In the genomic region with DNA sequence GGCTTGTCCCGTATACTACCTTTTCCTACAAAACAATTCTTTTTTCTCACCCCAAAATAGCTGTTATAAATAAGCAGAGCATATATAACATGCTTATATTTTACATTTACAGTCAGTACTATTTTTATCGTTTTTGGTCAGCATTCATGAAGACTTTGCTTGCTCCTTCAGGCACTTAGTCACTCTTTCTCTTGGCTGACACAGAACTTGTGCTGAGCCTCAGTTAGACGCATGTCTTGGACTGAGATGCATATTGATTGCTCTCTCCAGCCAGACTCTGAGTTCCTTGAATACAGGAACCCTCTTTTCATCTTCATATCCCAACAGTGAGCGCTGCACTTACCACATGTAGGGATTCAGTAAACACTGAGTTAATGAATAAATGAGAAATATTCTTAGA, we compare ENCODE assay signal across 19 cellular contexts.
A peak's percentile ranks its signal among the peaks of the same experiment; 100 is the strongest.
DNase-seq lines count a peak whose midpoint lies in the region; ATAC-seq and TF ChIP-seq lines count a peak whose summit lies in the region.
"Had no signal": no experiment of that assay in that cellular context is flagged by ENCODE, and none has a peak within 500 bp of the region (broad histone marks: within the 10 kb centered on the region; RNA-seq: fewer than 3 reads in every experiment).

No MANE protein-coding gene starts in this region.

- CTCF ChIA-PET in IMR-90 (lab: Yijun Ruan, JAX) (no interaction called here), GM10248 (lab: Yijun Ruan, JAX) (interaction anchor here (1.2 to 1.8 kb wide), 3 partner anchors 8 to 284 kb away, joined by 4 to 7 read pairs (median 4); no protein-coding TSS in a partner anchor)

- no CpG with 5 or more reads among the region's 4 CpGs for WGBS in IMR-90 (ENCODE audit: extremely low coverage in 2 of 2, insufficient read length in 1 of 2), 2 experiments

- intact Hi-C loops in IMR-90 (cut with micrococcal nuclease) = no loop called here

- no peak for TF ChIP-seq POLR2A in IMR-90 (IDR thresholded peaks at IDR 0.05; ENCODE audit: low read depth, low read length)

- no peak overlapping the region for H3K9ac ChIP-seq in IMR-90 (ENCODE audit: low read depth, low read length)

- no peaks in the 10 kb centered on the region for H3K9me1 ChIP-seq in IMR-90 (ENCODE audit: insufficient read depth, low read length)

- H3K4me3 ChIP-seq in IMR-90 (ENCODE audit: insufficient read depth, low read depth, low read length) (no peak overlapping the region), astrocyte of the spinal cord (ENCODE audit: low read depth, low read length) (no peak overlapping the region), fibroblast of the aortic adventitia (ENCODE audit: low read depth, low read length) (no peak overlapping the region)

- H4K5ac ChIP-seq in IMR-90 (ENCODE audit: low read depth, low read length) = no peak overlapping the region

- no peak overlapping the region for H3K4me2 ChIP-seq in IMR-90 (ENCODE audit: low read depth, low read length)

- H3K56ac ChIP-seq in IMR-90 (ENCODE audit: extremely low read depth, insufficient read depth, low read length) = no peak overlapping the region

- H2AK9ac ChIP-seq in IMR-90 (replicated peaks; ENCODE audit: low read depth, low read length, poor library complexity) = no peak overlapping the region

- peaks cover 24% of the 10 kb centered on the region for H3K27me3 ChIP-seq in IMR-90 (ENCODE audit: control insufficient read depth, insufficient read depth, low read length)
- H3K27me3 ChIP-seq: BE2C had no signal

- H3K4ac ChIP-seq in IMR-90 (ENCODE audit: low read depth, low read length) = no peak overlapping the region

- no peaks in the 10 kb centered on the region for H3K79me1 ChIP-seq in IMR-90 (ENCODE audit: low read depth in 1 of 2, low read length in 2 of 2)

- H3K4me1 ChIP-seq in IMR-90 (ENCODE audit: control insufficient read depth, insufficient read depth, low read length) = no peaks in the 10 kb centered on the region
- H3K4me1 ChIP-seq: BE2C had no signal

- DNase-seq in IMR-90 = peak; percentile 29
- DNase-seq in astrocyte of the spinal cord (ENCODE audit: low read depth, low spot score) = peak; percentile 5
- DNase-seq in fibroblast of the aortic adventitia (ENCODE audit: low read depth) = peak; percentile 46
- no peak for DNase-seq in activated CD8-positive, alpha-beta memory T cell treated with anti-CD3 and anti-CD28 coated beads, Interleukin-2, amount 50 U/mL, for 48 hours
- DNase-seq in activated CD4-positive, alpha-beta T cell treated with anti-CD3 and anti-CD28 coated beads, Interleukin-2, amount 50 U/mL, for 1 hour = no peak
- DNase-seq in GM10248 (ENCODE audit: extremely low spot score) = no peak
- DNase-seq: ACHN; BE2C; C1 segment of cervical spinal cord; CD4-positive, CD25-positive, alpha-beta regulatory T cell; CD8-positive, alpha-beta memory T cell; COR-L47; DMS 273 treated with DMSO at 0.1 percent for 48 hours; DMS53; DND-41; GOT3; H7 had no signal

- no peak overlapping the region for H3K27ac ChIP-seq in IMR-90 (ENCODE audit: insufficient read depth, low read length)

- no peak overlapping the region for H2BK120ac ChIP-seq in IMR-90 (ENCODE audit: low read depth, low read length)

- 0 out of 2 replicates have a peak overlapping the region, but pooled peaks have one; percentile 36 for H3K23ac ChIP-seq in IMR-90 (ENCODE audit: low read depth, low read length)

- TF ChIP-seq CTCF in IMR-90 (conservative IDR thresholded peaks at IDR 0.05; ENCODE audit: low read depth, low read length) (no peak), astrocyte of the spinal cord (IDR thresholded peaks at IDR 0.05; ENCODE audit: low read depth, low read length) (no peak), fibroblast of the aortic adventitia (IDR thresholded peaks at IDR 0.05; ENCODE audit: insufficient read depth, low read length) (no peak), GM10248 (IDR thresholded peaks at IDR 0.05; ENCODE audit: control extremely low read depth, extremely low read depth, low read depth, missing control alignments) (no peak)

- peaks cover 5% of the 10 kb centered on the region; the same call in 1 of the 2 replicates for H3K9me3 ChIP-seq in IMR-90 (ENCODE audit: control insufficient read depth, insufficient read depth, low read length)
- H3K9me3 ChIP-seq: BE2C had no signal

- TF ChIP-seq RAD21 in IMR-90 (IDR thresholded peaks at IDR 0.05; ENCODE audit: low read length) = no peak

- BruUV-seq in IMR-90 (replicated peaks; lab: Mats Ljungman, UMichigan) = no TSS peak

- no peak overlapping the region for H3K14ac ChIP-seq in IMR-90 (replicated peaks; ENCODE audit: low read depth, low read length)

- dilution Hi-C loops in IMR-90 (cut with HindIII; ENCODE audit: low sequenced_read_pairs, unreplicated experiment) = no loop called here

- no peak overlapping the region for H4K91ac ChIP-seq in IMR-90 (ENCODE audit: insufficient read depth, low read depth, low read length)

- no peak overlapping the region for H2AK5ac ChIP-seq in IMR-90 (ENCODE audit: low read depth, low read length)

- ATAC-seq in IMR-90 (ENCODE audit: low read depth) = no peak
- ATAC-seq in GM18520 (IDR thresholded peaks at IDR 0.05; ENCODE audit: unreplicated experiment) = no peak
- ATAC-seq: HCT116 had no signal

- H2BK15ac ChIP-seq in IMR-90 (ENCODE audit: low read depth, low read length) = no peak overlapping the region

- H3K36me3 ChIP-seq in IMR-90 (ENCODE audit: control insufficient read depth, insufficient read depth, low read length) = no peaks in the 10 kb centered on the region

- no peaks in the 10 kb centered on the region for H4K20me1 ChIP-seq in IMR-90 (ENCODE audit: insufficient read depth, low read length)

- POLR2A ChIA-PET in IMR-90 (lab: Charles Lee; ENCODE audit: unreplicated experiment) = no interaction called here
- POLR2A ChIA-PET in GM10248 (lab: Yijun Ruan, JAX) = no interaction called here

- no peak overlapping the region for H2AFZ ChIP-seq in IMR-90 (replicated peaks; ENCODE audit: low read length, poor library complexity)

- H4K8ac ChIP-seq in IMR-90 (ENCODE audit: low read depth in 2 of 2, low read length in 2 of 2) = no peak overlapping the region

- in situ Hi-C loops in IMR-90 (cut with MboI; ENCODE audit: low sequenced_read_pairs) (no loop called here), astrocyte of the spinal cord (cut with HindIII; ENCODE audit: low sequenced_read_pairs) (no loop called here)

- H2BK5ac ChIP-seq in IMR-90 (ENCODE audit: low read depth, low read length, poor library complexity, severe bottlenecking) = no peak overlapping the region

- H2BK20ac ChIP-seq in IMR-90 (ENCODE audit: low read depth, low read length) = no peak overlapping the region

- no peak overlapping the region for H3K18ac ChIP-seq in IMR-90 (ENCODE audit: low read depth, low read length)

TF ChIP-seq in IMR-90, 13 proteins besides CTCF, POLR2A, EP300 and RAD21:
- TF ChIP-seq, protein P1, sequence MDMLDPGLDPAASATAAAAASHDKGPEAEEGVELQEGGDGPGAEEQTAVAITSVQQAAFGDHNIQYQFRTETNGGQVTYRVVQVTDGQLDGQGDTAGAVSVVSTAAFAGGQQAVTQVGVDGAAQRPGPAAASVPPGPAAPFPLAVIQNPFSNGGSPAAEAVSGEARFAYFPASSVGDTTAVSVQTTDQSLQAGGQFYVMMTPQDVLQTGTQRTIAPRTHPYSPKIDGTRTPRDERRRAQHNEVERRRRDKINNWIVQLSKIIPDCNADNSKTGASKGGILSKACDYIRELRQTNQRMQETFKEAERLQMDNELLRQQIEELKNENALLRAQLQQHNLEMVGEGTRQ (IDR thresholded peaks at IDR 0.05; ENCODE audit: low read depth, low read length) = no peak
- TF ChIP-seq MXI1 (IDR thresholded peaks at IDR 0.05; ENCODE audit: borderline replicate concordance, low read depth, low read length) = no peak
- TF ChIP-seq MAZ (IDR thresholded peaks at IDR 0.05; ENCODE audit: borderline replicate concordance, low read depth, low read length) = no peak
- TF ChIP-seq CHD1 (IDR thresholded peaks at IDR 0.05; ENCODE audit: low read depth, low read length) = no peak
- no peak for TF ChIP-seq FOS (IDR thresholded peaks at IDR 0.05; ENCODE audit: low read depth, low read length)
- no peak for TF ChIP-seq RCOR1 (IDR thresholded peaks at IDR 0.05; ENCODE audit: insufficient replicate concordance, low read length)

Comparison
In these comparisons a context has a peak if more than half of its experiments do, and no peak if none do; other contexts are left out.
1. DNase-seq: peak in IMR-90 (single experiment), astrocyte of the spinal cord (single experiment) and fibroblast of the aortic adventitia (single experiment); none in activated CD8-positive, alpha-beta memory T cell treated with anti-CD3 and anti-CD28 coated beads, Interleukin-2, amount 50 U/mL, for 48 hours (single experiment), activated CD4-positive, alpha-beta T cell treated with anti-CD3 and anti-CD28 coated beads, Interleukin-2, amount 50 U/mL, for 1 hour (single experiment) and GM10248 (single experiment).